ENCODE assay signal across 8 cellular contexts in genomic region chr9:114238919-114239879, GRCh38.
DNase-seq lines count a peak whose midpoint lies in the region; ATAC-seq and TF ChIP-seq lines count a peak whose summit lies in the region.

No MANE protein-coding gene starts in this region.

- no peak overlapping the region for H3K4me3 ChIP-seq in fibroblast of villous mesenchyme (ENCODE audit: low read depth, low read length)

- ATAC-seq in sciatic nerve (peak; percentile 77), HG02885 (IDR thresholded peaks at IDR 0.05; ENCODE audit: poor library complexity, unreplicated experiment) (no peak)

- DNase-seq in DMS 273 (lab: John Stamatoyannopoulos, UW; ENCODE audit: unreplicated experiment) (peak; percentile 49), DMS 273 treated with DMSO at 0.1 percent for 48 hours (lab: John Stamatoyannopoulos, UW) (no peak), SK-MEL-5 (ENCODE audit: low read depth, low spot score) (peak; percentile 50), fibroblast of villous mesenchyme (ENCODE audit: low read depth) (peak; percentile 71), sciatic nerve (ENCODE audit: low spot score) (peak; percentile 54), epidermal melanocyte (ENCODE audit: insufficient read length, low spot score) (no peak), NCI-H446 (lab: John Stamatoyannopoulos, UW) (no peak)

- TF ChIP-seq CTCF in fibroblast of villous mesenchyme (IDR thresholded peaks at IDR 0.05; ENCODE audit: insufficient read depth, low read depth, low read length), result peak; percentile 62

- intact Hi-C loops in sciatic nerve (cut with DNase I), result no loop called here

- in situ Hi-C loops in SK-MEL-5 (cut with HindIII; ENCODE audit: low pct_unique_long_range_greater_than_20kb, low sequenced_read_pairs), result no loop called here

Comparison
In these comparisons a context has a peak if more than half of its experiments do, and no peak if none do; other contexts are left out.
1. DNase-seq: peak in DMS 273 (single experiment), SK-MEL-5 (single experiment), fibroblast of villous mesenchyme (single experiment) and sciatic nerve (single experiment); none in DMS 273 treated with DMSO at 0.1 percent for 48 hours (single experiment), epidermal melanocyte (single experiment) and NCI-H446 (0 of 2).